Comparison of ENCODE assay signal across 13 cellular contexts in genomic region chr12:24864796-24865125, GRCh38.
DNase-seq lines count a peak whose midpoint lies in the region; ATAC-seq and TF ChIP-seq lines count a peak whose summit lies in the region.
"Had no signal": no experiment of that assay in that cellular context is flagged by ENCODE, and none has a peak within 500 bp of the region (broad histone marks: within the 10 kb centered on the region; RNA-seq: fewer than 3 reads in every experiment).

No MANE protein-coding gene starts in this region.

- no peak overlapping the region for H3K4me2 ChIP-seq in osteoblast (ENCODE audit: insufficient read depth, low read length)

- no peaks in the 10 kb centered on the region for H3K27me3 Mint-ChIP-seq in activated CD8-positive, alpha-beta memory T cell treated with anti-CD3 and anti-CD28 coated beads, Interleukin-2, amount 10 ng/mL, durations not matched to agents 7 days and 5 days
- H3K27me3 Mint-ChIP-seq: activated B cell treated with CpG ODN at 0.5 μM for 24 hours had no signal

- peak overlapping the region; percentile 23 for H3K27ac ChIP-seq in osteoblast (ENCODE audit: low read depth, low read length)

- H3K4me3 Mint-ChIP-seq in activated CD8-positive, alpha-beta memory T cell treated with anti-CD3 and anti-CD28 coated beads, Interleukin-2, amount 10 ng/mL, durations not matched to agents 7 days and 5 days = no peak overlapping the region
- H3K4me3 Mint-ChIP-seq: activated B cell treated with CpG ODN at 0.5 μM for 24 hours had no signal

- H3K9ac ChIP-seq in adipocyte (ENCODE audit: low read length) = no peak overlapping the region

- H3K27ac Mint-ChIP-seq in activated CD8-positive, alpha-beta memory T cell treated with anti-CD3 and anti-CD28 coated beads, Interleukin-2, amount 10 ng/mL, durations not matched to agents 7 days and 5 days = no peak overlapping the region
- H3K27ac Mint-ChIP-seq: activated B cell treated with CpG ODN at 0.5 μM for 24 hours had no signal

- peaks cover 3% of the 10 kb centered on the region for H3K36me3 ChIP-seq in adipocyte (ENCODE audit: control insufficient read depth, insufficient read depth, low read length, severe bottlenecking)
- H3K36me3 ChIP-seq in osteoblast (ENCODE audit: insufficient read depth, low read length) = no peaks in the 10 kb centered on the region

- peaks cover 48% of the 10 kb centered on the region for H3K36me3 Mint-ChIP-seq in activated CD8-positive, alpha-beta memory T cell treated with anti-CD3 and anti-CD28 coated beads, Interleukin-2, amount 10 ng/mL, durations not matched to agents 7 days and 5 days

- H3K27me3 ChIP-seq in adipocyte (replicated peaks; ENCODE audit: control insufficient read depth, insufficient read depth, low read length) (no peaks in the 10 kb centered on the region), osteoblast (ENCODE audit: insufficient read depth, low read length) (no peaks in the 10 kb centered on the region)

- H2AFZ ChIP-seq in osteoblast (ENCODE audit: low read length) = no peak overlapping the region

- no peaks in the 10 kb centered on the region for H4K20me1 ChIP-seq in osteoblast (ENCODE audit: insufficient read depth, low read length)

- DNase-seq in adipocyte (ENCODE audit: low read depth) (peak; percentile 32), osteoblast (ENCODE audit: insufficient read length, low spot score, missing footprints) (peak; percentile 57), HuH-7.5 (ENCODE audit: low spot score) (no peak)
- no peak for DNase-seq in activated CD8-positive, alpha-beta memory T cell treated with anti-CD3 and anti-CD28 coated beads, Interleukin-2, amount 10 ng/mL, durations not matched to agents 7 days and 5 days
- DNase-seq: activated B cell treated with CpG ODN at 0.5 μM for 24 hours; activated naive CD4-positive, alpha-beta T cell; DMS153; NCI-H1417 treated with DMSO at 0.1 percent for 48 hours had no signal

- peaks cover 4% of the 10 kb centered on the region for H3K9me3 Mint-ChIP-seq in activated CD8-positive, alpha-beta memory T cell treated with anti-CD3 and anti-CD28 coated beads, Interleukin-2, amount 10 ng/mL, durations not matched to agents 7 days and 5 days (ENCODE audit: low read depth)

- H3K4me1 Mint-ChIP-seq in activated CD8-positive, alpha-beta memory T cell treated with anti-CD3 and anti-CD28 coated beads, Interleukin-2, amount 10 ng/mL, durations not matched to agents 7 days and 5 days = peaks cover 24% of the 10 kb centered on the region

- ATAC-seq in GM18511 (IDR thresholded peaks at IDR 0.05; ENCODE audit: unreplicated experiment) (peak; percentile 64), HG02981 (IDR thresholded peaks at IDR 0.05; ENCODE audit: unreplicated experiment) (peak; percentile 46), GM18858 (IDR thresholded peaks at IDR 0.05; ENCODE audit: unreplicated experiment) (no peak), GM18861 (IDR thresholded peaks at IDR 0.05; ENCODE audit: unreplicated experiment) (no peak)
- no peak for ATAC-seq in activated CD8-positive, alpha-beta memory T cell treated with anti-CD3 and anti-CD28 coated beads, Interleukin-2, amount 10 ng/mL, durations not matched to agents 7 days and 5 days
- ATAC-seq: Panc1 had no signal

- peaks cover 2% of the 10 kb centered on the region for H3K79me2 ChIP-seq in osteoblast (ENCODE audit: insufficient read depth, low read length)

- TF ChIP-seq CTCF in osteoblast (IDR thresholded peaks at IDR 0.05; ENCODE audit: extremely low read depth, low read depth, low read length) = no peak

- H3K9me3 ChIP-seq in adipocyte (ENCODE audit: control insufficient read depth, low read length) (no peaks in the 10 kb centered on the region), osteoblast (ENCODE audit: low read depth, low read length) (no peaks in the 10 kb centered on the region)

- H3K4me3 ChIP-seq in adipocyte (ENCODE audit: low read length) = no peak overlapping the region
- no peak overlapping the region for H3K4me3 ChIP-seq in osteoblast (ENCODE audit: insufficient read depth, low read length)

- H3K4me1 ChIP-seq in adipocyte (ENCODE audit: control insufficient read depth, insufficient read depth, low read length) (peaks cover 5% of the 10 kb centered on the region), osteoblast (ENCODE audit: insufficient read depth, low read length) (peaks cover 20% of the 10 kb centered on the region)

- CTCF ChIA-PET in activated CD8-positive, alpha-beta memory T cell treated with anti-CD3 and anti-CD28 coated beads, Interleukin-2, amount 10 ng/mL, durations not matched to agents 7 days and 5 days (lab: Charles Lee) = no interaction called here

Comparison
In these comparisons a context has a peak if more than half of its experiments do, and no peak if none do; other contexts are left out.
1. ATAC-seq: peak in GM18511 (single experiment) and HG02981 (single experiment); none in GM18858 (single experiment), GM18861 (single experiment) and activated CD8-positive, alpha-beta memory T cell treated with anti-CD3 and anti-CD28 coated beads, Interleukin-2, amount 10 ng/mL, durations not matched to agents 7 days and 5 days (single experiment).
2. DNase-seq: peak in adipocyte (single experiment) and osteoblast (single experiment); none in HuH-7.5 (single experiment) and activated CD8-positive, alpha-beta memory T cell treated with anti-CD3 and anti-CD28 coated beads, Interleukin-2, amount 10 ng/mL, durations not matched to agents 7 days and 5 days (single experiment).